In the genomic region with DNA sequence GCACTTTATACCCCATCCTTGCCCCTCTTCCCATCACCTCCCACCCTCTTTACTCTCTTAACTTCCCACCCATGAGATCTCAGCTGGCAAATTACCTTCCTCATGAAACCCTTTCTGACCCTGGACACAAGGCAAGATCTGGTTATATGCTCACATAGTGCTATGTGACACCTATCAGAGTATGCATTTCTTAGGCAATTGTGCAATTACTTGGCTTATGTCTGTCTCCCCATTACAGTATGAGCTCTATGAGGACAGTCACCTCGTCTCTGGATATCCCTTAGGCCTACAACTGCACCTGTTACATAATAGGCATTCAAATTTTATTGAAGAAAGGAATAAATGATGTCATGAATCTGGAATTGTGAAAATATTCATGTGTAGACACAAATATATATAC, we compare ENCODE assay signal across 17 cellular contexts.
DNase-seq lines count a peak whose midpoint lies in the region; ATAC-seq and TF ChIP-seq lines count a peak whose summit lies in the region.
"Had no signal": no experiment of that assay in that cellular context is flagged by ENCODE, and none has a peak within 500 bp of the region (broad histone marks: within the 10 kb centered on the region; RNA-seq: fewer than 3 reads in every experiment).

No MANE protein-coding gene starts in this region.

- peak; percentile 4 for DNase-seq in MCF 10A (ENCODE audit: unreplicated experiment)
- no peak for DNase-seq in breast epithelium (ENCODE audit: low spot score in 2 of 2)
- DNase-seq in epithelial cell of esophagus (ENCODE audit: low read depth) = peak; percentile 15
- DNase-seq in psoas muscle = no peak
- DNase-seq: AML-193; Caco-2; Calu3; CD4-positive, alpha-beta T cell; CD8-positive, alpha-beta T cell; DMS79 treated with DMSO at 0.1 percent for 48 hours; GF-D8 had no signal

- POLR2A ChIA-PET in MCF 10A (lab: Yijun Ruan, JAX) = no interaction called here

- intact Hi-C loops in MCF 10A (cut with micrococcal nuclease) = no loop called here
- intact Hi-C loops in breast epithelium (cut with DNase I; ENCODE audit: low total_unique reads) = no loop called here
- intact Hi-C loops in psoas muscle (cut with DNase I) = no loop called here

- no peaks in the 10 kb centered on the region for H3K9me3 ChIP-seq in breast epithelium
- no peaks in the 10 kb centered on the region for H3K9me3 ChIP-seq in psoas muscle
- H3K9me3 ChIP-seq: A549, Caco-2 had no signal

- ATAC-seq in psoas muscle = peak in 3 of 4 donors; percentile 53 to 78 (median 77)
- no peak for ATAC-seq in GM21381 (IDR thresholded peaks at IDR 0.05; ENCODE audit: unreplicated experiment)
- ATAC-seq: A549; CD8-positive, alpha-beta T cell had no signal

- H3K27ac ChIP-seq in breast epithelium = no peak overlapping the region
- no peak overlapping the region for H3K27ac ChIP-seq in psoas muscle
- H3K27ac ChIP-seq: 22Rv1; A549; BLaER1 treated with 17β-estradiol and CSF1 and Interleukin-3, amounts not matched to agents 10 nM and 100 nM; C4-2B had no signal

- peaks cover under 1% of the 10 kb centered on the region for H3K9me3 Mint-ChIP-seq in MCF 10A (ENCODE audit: unreplicated experiment)
- H3K9me3 Mint-ChIP-seq: CD4-positive, alpha-beta T cell had no signal

- BruUV-seq in MCF 10A (replicated peaks; lab: Mats Ljungman, UMichigan) = no TSS peak

- H3K4me1 Mint-ChIP-seq in MCF 10A (ENCODE audit: insufficient read depth, unreplicated experiment) = peaks cover 8% of the 10 kb centered on the region
- H3K4me1 Mint-ChIP-seq: B cell had no signal

- H3K27me3 Mint-ChIP-seq in MCF 10A (ENCODE audit: insufficient read depth, unreplicated experiment) = no peaks in the 10 kb centered on the region

- no peak overlapping the region for H3K27ac Mint-ChIP-seq in MCF 10A (ENCODE audit: low read depth, unreplicated experiment)
- H3K27ac Mint-ChIP-seq: B cell; CD4-positive, alpha-beta T cell; CD8-positive, alpha-beta T cell had no signal

- no peaks in the 10 kb centered on the region for H3K27me3 ChIP-seq in breast epithelium
- H3K27me3 ChIP-seq in psoas muscle (ENCODE audit: insufficient read depth in 3 of 3, low read length in 2 of 3) = no peaks in the 10 kb centered on the region
- H3K27me3 ChIP-seq: BLaER1 treated with 17β-estradiol and CSF1 and Interleukin-3, amounts not matched to agents 10 nM and 100 nM had no signal

- WGBS in psoas muscle, 3 donors = 13 to 20% (median 14%) methylated on average over 1 of the region's 1 CpG

- H3K4me3 ChIP-seq in breast epithelium = no peak overlapping the region
- H3K4me3 ChIP-seq in epithelial cell of esophagus (ENCODE audit: low read length) = no peak overlapping the region
- no peak overlapping the region for H3K4me3 ChIP-seq in psoas muscle
- H3K4me3 ChIP-seq: A549; BLaER1 treated with 17β-estradiol and CSF1 and Interleukin-3, amounts not matched to agents 10 nM and 100 nM had no signal

- TF ChIP-seq POLR2A in breast epithelium (IDR thresholded peaks at IDR 0.05) = no peak

- H3K36me3 Mint-ChIP-seq in MCF 10A (ENCODE audit: insufficient read depth, unreplicated experiment) = no peaks in the 10 kb centered on the region
- H3K36me3 Mint-ChIP-seq: CD8-positive, alpha-beta T cell had no signal

- CTCF ChIA-PET in MCF 10A (lab: Yijun Ruan, JAX) = interaction anchor here (0.7 kb wide), 1 partner anchor 328 kb away, joined by 3 read pairs; no protein-coding TSS in a partner anchor

- H3K4me1 ChIP-seq in breast epithelium (no peaks in the 10 kb centered on the region), psoas muscle (peaks cover 6% of the 10 kb centered on the region)
- H3K4me1 ChIP-seq: A549, Caco-2 had no signal

- H3K36me3 ChIP-seq in breast epithelium (no peaks in the 10 kb centered on the region), psoas muscle (ENCODE audit: insufficient read depth in 1 of 2, low read depth in 1 of 2) (no peaks in the 10 kb centered on the region)
- H3K36me3 ChIP-seq: BLaER1 treated with 17β-estradiol and CSF1 and Interleukin-3, amounts not matched to agents 10 nM and 100 nM had no signal

- no peak overlapping the region for H3K4me3 Mint-ChIP-seq in MCF 10A (ENCODE audit: unreplicated experiment)
- H3K4me3 Mint-ChIP-seq: B cell; CD4-positive, alpha-beta T cell; CD8-positive, alpha-beta T cell had no signal

- no peak for TF ChIP-seq CTCF in MCF 10A (IDR thresholded peaks at IDR 0.05; ENCODE audit: unreplicated experiment)
- no peak for TF ChIP-seq CTCF in breast epithelium (IDR thresholded peaks at IDR 0.05)
- TF ChIP-seq CTCF in epithelial cell of esophagus (IDR thresholded peaks at IDR 0.05; ENCODE audit: insufficient read depth, low read depth, low read length, missing control alignments) = no peak
- TF ChIP-seq CTCF in psoas muscle (IDR thresholded peaks at IDR 0.05) = no peak

Comparison
In these comparisons a context has a peak if more than half of its experiments do, and no peak if none do; other contexts are left out.
1. DNase-seq: peak in MCF 10A (single experiment) and epithelial cell of esophagus (single experiment); none in breast epithelium (0 of 2) and psoas muscle (0 of 2).